Comparison of ENCODE assay signal across 1 cellular context in the genomic region with DNA sequence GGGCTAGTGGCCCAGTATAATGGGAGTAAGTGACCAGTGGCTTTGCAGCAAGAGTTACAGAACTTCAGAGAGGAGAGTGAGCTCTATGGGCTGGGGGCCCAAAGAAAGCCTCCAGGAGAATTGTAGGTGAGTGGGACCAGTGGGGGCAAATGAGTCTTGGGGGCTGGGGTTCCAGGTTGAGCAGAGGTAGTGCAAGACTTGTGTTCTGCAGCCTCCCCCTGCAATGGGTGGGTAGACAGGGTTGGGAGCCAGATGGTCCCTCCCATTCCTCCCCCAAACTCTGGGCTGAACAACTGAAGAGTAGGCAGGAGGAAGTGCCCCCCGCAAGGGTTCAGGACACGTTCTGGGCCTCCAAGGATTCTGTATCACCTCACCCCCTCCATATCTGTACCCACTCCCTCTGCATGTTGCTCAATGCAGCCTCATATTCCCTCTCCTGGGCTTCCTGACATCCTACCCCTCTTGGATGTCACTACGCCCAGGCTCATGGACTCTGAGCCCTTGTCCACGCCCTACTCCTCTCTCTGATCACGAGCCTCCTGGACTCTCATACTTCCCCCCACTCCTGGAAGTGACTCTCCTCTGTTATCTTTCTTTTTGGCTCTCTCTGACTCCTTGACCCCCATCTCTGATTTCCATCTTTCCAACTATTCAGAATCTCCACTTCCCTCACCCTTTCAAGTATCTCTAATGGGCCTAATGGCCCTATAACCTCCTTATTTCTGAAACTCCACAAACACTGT.
TF ChIP-seq lines count a peak whose summit lies in the region.

No MANE protein-coding gene starts in this region.

TF ChIP-seq in HepG2, 621 proteins besides CTCF, POLR2A, EP300 and RAD21 (continued from another document and continues in another):
- TF ChIP-seq, protein P1, sequence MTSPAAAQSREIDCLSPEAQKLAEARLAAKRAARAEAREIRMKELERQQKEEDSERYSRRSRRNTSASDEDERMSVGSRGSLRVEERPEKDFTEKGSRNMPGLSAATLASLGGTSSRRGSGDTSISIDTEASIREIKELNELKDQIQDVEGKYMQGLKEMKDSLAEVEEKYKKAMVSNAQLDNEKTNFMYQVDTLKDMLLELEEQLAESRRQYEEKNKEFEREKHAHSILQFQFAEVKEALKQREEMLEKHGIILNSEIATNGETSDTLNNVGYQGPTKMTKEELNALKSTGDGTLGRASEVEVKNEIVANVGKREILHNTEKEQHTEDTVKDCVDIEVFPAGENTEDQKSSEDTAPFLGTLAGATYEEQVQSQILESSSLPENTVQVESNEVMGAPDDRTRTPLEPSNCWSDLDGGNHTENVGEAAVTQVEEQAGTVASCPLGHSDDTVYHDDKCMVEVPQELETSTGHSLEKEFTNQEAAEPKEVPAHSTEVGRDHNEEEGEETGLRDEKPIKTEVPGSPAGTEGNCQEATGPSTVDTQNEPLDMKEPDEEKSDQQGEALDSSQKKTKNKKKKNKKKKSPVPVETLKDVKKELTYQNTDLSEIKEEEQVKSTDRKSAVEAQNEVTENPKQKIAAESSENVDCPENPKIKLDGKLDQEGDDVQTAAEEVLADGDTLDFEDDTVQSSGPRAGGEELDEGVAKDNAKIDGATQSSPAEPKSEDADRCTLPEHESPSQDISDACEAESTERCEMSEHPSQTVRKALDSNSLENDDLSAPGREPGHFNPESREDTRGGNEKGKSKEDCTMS (CRISPR knock-in tag; conservative IDR thresholded peaks at IDR 0.05), result no peak
- TF ChIP-seq NPAS2 (CRISPR knock-in tag; IDR thresholded peaks at IDR 0.05; ENCODE audit: borderline replicate concordance) (no peak), SRF (IDR thresholded peaks at IDR 0.05; ENCODE audit: low read depth, low read length) (no peak), ZNF331 (CRISPR knock-in tag; IDR thresholded peaks at IDR 0.05) (no peak), CREM (IDR thresholded peaks at IDR 0.05) (peak; percentile 55; the same call in 1 of the 2 replicates), CREM (CRISPR knock-in tag; IDR thresholded peaks at IDR 0.05) (no peak), RNF2 (conservative IDR thresholded peaks at IDR 0.05; ENCODE audit: low read depth) (no peak), NR2F6 (IDR thresholded peaks at IDR 0.05) (peak; percentile 76), NR2F6 (CRISPR knock-in tag; IDR thresholded peaks at IDR 0.05) (peak; percentile 80), CREB1 (IDR thresholded peaks at IDR 0.05) (no peak), CREB1 (CRISPR knock-in tag; IDR thresholded peaks at IDR 0.05) (no peak), SKI (IDR thresholded peaks at IDR 0.05; ENCODE audit: partially characterized antibody) (no peak), ZNF17 (CRISPR knock-in tag; IDR thresholded peaks at IDR 0.05) (no peak), ZSCAN25 (CRISPR knock-in tag; IDR thresholded peaks at IDR 0.05) (peak; percentile 82; the same call in 1 of the 2 replicates), EZH2 (conservative IDR thresholded peaks at IDR 0.05; ENCODE audit: low read depth, low read length) (no peak), ZBTB7B (CRISPR knock-in tag; IDR thresholded peaks at IDR 0.05) (peak; percentile 55; the same call in 1 of the 2 replicates), MEIS2 (CRISPR knock-in tag; IDR thresholded peaks at IDR 0.05) (0 out of 2 replicates have a peak, but pooled peaks have one; percentile 26), ZNF891 (CRISPR knock-in tag; IDR thresholded peaks at IDR 0.05) (no peak), ZZZ3 (CRISPR knock-in tag; IDR thresholded peaks at IDR 0.05; ENCODE audit: borderline replicate concordance) (no peak), NR2C2 (CRISPR knock-in tag; IDR thresholded peaks at IDR 0.05; ENCODE audit: borderline replicate concordance) (peak; percentile 40; the same call in 1 of the 2 replicates), RARG (CRISPR knock-in tag; IDR thresholded peaks at IDR 0.05; ENCODE audit: low read depth) (no peak), ZFP36L1 (CRISPR knock-in tag; IDR thresholded peaks at IDR 0.05) (peak; percentile 81; the same call in 1 of the 2 replicates), IRF2 (CRISPR knock-in tag; IDR thresholded peaks at IDR 0.05) (peak; percentile 86), CC2D1A (CRISPR knock-in tag; IDR thresholded peaks at IDR 0.05) (no peak), POLR2AphosphoS5 (IDR thresholded peaks at IDR 0.05; ENCODE audit: low read depth, low read length) (peak; percentile 47; the same call in 1 of the 2 replicates), IKZF1 (IDR thresholded peaks at IDR 0.05) (no peak), JUND (CRISPR knock-in tag; IDR thresholded peaks at IDR 0.05) (no peak; the same call in 1 of the 2 replicates), ZNF143 (CRISPR knock-in tag; IDR thresholded peaks at IDR 0.05) (no peak), ZNF652 (CRISPR knock-in tag; IDR thresholded peaks at IDR 0.05; ENCODE audit: borderline replicate concordance, low read depth) (no peak), ZNF251 (CRISPR knock-in tag; IDR thresholded peaks at IDR 0.05) (no peak), HNF4A (CRISPR knock-in tag; IDR thresholded peaks at IDR 0.05) (peak; percentile 95), HIVEP1 (CRISPR knock-in tag; IDR thresholded peaks at IDR 0.05) (no peak), SPEN (CRISPR knock-in tag; IDR thresholded peaks at IDR 0.05; ENCODE audit: low read depth) (no peak), JARID2 (CRISPR knock-in tag; IDR thresholded peaks at IDR 0.05; ENCODE audit: insufficient replicate concordance) (no peak), FOXJ3 (CRISPR knock-in tag; IDR thresholded peaks at IDR 0.05; ENCODE audit: borderline replicate concordance) (no peak), NCOA5 (CRISPR knock-in tag; IDR thresholded peaks at IDR 0.05) (no peak), ZNF629 (CRISPR knock-in tag; conservative IDR thresholded peaks at IDR 0.05) (no peak), MXD4 (CRISPR knock-in tag; IDR thresholded peaks at IDR 0.05) (peak; percentile 68; the same call in 1 of the 2 replicates), SNAPC2 (CRISPR knock-in tag; IDR thresholded peaks at IDR 0.05) (0 out of 2 replicates have a peak, but pooled peaks have one; percentile 54), ZFP36 (IDR thresholded peaks at IDR 0.05; ENCODE audit: borderline replicate concordance, low read depth, low read length, partially characterized antibody) (no peak), ZNF138 (CRISPR knock-in tag; IDR thresholded peaks at IDR 0.05; ENCODE audit: low read depth) (no peak), MIER3 (CRISPR knock-in tag; IDR thresholded peaks at IDR 0.05; ENCODE audit: borderline replicate concordance) (peak; percentile 93)
- TF ChIP-seq, protein P2, sequence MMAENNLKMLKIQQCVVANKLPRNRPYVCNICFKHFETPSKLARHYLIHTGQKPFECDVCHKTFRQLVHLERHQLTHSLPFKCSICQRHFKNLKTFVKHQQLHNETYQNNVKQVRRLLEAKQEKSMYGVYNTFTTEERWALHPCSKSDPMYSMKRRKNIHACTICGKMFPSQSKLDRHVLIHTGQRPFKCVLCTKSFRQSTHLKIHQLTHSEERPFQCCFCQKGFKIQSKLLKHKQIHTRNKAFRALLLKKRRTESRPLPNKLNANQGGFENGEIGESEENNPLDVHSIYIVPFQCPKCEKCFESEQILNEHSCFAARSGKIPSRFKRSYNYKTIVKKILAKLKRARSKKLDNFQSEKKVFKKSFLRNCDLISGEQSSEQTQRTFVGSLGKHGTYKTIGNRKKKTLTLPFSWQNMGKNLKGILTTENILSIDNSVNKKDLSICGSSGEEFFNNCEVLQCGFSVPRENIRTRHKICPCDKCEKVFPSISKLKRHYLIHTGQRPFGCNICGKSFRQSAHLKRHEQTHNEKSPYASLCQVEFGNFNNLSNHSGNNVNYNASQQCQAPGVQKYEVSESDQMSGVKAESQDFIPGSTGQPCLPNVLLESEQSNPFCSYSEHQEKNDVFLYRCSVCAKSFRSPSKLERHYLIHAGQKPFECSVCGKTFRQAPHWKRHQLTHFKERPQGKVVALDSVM (CRISPR knock-in tag; IDR thresholded peaks at IDR 0.05), result peak; percentile 46; the same call in 1 of the 2 replicates
- TF ChIP-seq, protein P3, sequence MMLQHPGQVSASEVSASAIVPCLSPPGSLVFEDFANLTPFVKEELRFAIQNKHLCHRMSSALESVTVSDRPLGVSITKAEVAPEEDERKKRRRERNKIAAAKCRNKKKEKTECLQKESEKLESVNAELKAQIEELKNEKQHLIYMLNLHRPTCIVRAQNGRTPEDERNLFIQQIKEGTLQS (CRISPR knock-in tag; IDR thresholded peaks at IDR 0.05), result no peak
- TF ChIP-seq, protein P4, sequence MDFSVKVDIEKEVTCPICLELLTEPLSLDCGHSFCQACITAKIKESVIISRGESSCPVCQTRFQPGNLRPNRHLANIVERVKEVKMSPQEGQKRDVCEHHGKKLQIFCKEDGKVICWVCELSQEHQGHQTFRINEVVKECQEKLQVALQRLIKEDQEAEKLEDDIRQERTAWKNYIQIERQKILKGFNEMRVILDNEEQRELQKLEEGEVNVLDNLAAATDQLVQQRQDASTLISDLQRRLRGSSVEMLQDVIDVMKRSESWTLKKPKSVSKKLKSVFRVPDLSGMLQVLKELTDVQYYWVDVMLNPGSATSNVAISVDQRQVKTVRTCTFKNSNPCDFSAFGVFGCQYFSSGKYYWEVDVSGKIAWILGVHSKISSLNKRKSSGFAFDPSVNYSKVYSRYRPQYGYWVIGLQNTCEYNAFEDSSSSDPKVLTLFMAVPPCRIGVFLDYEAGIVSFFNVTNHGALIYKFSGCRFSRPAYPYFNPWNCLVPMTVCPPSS (IDR thresholded peaks at IDR 0.05), result no peak
- TF ChIP-seq, protein P5, sequence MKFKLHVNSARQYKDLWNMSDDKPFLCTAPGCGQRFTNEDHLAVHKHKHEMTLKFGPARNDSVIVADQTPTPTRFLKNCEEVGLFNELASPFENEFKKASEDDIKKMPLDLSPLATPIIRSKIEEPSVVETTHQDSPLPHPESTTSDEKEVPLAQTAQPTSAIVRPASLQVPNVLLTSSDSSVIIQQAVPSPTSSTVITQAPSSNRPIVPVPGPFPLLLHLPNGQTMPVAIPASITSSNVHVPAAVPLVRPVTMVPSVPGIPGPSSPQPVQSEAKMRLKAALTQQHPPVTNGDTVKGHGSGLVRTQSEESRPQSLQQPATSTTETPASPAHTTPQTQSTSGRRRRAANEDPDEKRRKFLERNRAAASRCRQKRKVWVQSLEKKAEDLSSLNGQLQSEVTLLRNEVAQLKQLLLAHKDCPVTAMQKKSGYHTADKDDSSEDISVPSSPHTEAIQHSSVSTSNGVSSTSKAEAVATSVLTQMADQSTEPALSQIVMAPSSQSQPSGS (CRISPR knock-in tag; IDR thresholded peaks at IDR 0.05), result 0 out of 2 replicates have a peak, but pooled peaks have one; percentile 36
- TF ChIP-seq, protein P6, sequence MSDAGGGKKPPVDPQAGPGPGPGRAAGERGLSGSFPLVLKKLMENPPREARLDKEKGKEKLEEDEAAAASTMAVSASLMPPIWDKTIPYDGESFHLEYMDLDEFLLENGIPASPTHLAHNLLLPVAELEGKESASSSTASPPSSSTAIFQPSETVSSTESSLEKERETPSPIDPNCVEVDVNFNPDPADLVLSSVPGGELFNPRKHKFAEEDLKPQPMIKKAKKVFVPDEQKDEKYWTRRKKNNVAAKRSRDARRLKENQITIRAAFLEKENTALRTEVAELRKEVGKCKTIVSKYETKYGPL (CRISPR knock-in tag; IDR thresholded peaks at IDR 0.05), result no peak
- TF ChIP-seq, protein P7, sequence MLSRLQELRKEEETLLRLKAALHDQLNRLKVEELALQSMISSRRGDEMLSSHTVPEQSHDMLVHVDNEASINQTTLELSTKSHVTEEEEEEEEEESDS (CRISPR knock-in tag; IDR thresholded peaks at IDR 0.05; ENCODE audit: borderline replicate concordance), result no peak
- TF ChIP-seq, protein P8, sequence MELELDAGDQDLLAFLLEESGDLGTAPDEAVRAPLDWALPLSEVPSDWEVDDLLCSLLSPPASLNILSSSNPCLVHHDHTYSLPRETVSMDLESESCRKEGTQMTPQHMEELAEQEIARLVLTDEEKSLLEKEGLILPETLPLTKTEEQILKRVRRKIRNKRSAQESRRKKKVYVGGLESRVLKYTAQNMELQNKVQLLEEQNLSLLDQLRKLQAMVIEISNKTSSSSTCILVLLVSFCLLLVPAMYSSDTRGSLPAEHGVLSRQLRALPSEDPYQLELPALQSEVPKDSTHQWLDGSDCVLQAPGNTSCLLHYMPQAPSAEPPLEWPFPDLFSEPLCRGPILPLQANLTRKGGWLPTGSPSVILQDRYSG (CRISPR knock-in tag; IDR thresholded peaks at IDR 0.05), result no peak
- TF ChIP-seq, protein P9, sequence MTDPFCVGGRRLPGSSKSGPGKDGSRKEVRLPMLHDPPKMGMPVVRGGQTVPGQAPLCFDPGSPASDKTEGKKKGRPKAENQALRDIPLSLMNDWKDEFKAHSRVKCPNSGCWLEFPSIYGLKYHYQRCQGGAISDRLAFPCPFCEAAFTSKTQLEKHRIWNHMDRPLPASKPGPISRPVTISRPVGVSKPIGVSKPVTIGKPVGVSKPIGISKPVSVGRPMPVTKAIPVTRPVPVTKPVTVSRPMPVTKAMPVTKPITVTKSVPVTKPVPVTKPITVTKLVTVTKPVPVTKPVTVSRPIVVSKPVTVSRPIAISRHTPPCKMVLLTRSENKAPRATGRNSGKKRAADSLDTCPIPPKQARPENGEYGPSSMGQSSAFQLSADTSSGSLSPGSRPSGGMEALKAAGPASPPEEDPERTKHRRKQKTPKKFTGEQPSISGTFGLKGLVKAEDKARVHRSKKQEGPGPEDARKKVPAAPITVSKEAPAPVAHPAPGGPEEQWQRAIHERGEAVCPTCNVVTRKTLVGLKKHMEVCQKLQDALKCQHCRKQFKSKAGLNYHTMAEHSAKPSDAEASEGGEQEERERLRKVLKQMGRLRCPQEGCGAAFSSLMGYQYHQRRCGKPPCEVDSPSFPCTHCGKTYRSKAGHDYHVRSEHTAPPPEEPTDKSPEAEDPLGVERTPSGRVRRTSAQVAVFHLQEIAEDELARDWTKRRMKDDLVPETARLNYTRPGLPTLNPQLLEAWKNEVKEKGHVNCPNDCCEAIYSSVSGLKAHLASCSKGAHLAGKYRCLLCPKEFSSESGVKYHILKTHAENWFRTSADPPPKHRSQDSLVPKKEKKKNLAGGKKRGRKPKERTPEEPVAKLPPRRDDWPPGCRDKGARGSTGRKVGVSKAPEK (CRISPR knock-in tag; IDR thresholded peaks at IDR 0.05; ENCODE audit: borderline replicate concordance), result no peak
- TF ChIP-seq, protein P10, sequence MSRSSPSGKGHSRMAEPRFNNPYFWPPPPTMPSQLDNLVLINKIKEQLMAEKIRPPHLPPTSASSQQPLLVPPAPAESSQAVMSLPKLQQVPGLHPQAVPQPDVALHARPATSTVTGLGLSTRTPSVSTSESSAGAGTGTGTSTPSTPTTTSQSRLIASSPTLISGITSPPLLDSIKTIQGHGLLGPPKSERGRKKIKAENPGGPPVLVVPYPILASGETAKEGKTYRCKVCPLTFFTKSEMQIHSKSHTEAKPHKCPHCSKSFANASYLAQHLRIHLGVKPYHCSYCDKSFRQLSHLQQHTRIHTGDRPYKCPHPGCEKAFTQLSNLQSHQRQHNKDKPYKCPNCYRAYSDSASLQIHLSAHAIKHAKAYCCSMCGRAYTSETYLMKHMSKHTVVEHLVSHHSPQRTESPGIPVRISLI (CRISPR knock-in tag; IDR thresholded peaks at IDR 0.05; ENCODE audit: borderline replicate concordance), result no peak
